Comparison of ENCODE assay signal across 18 cellular contexts in the genomic region with DNA sequence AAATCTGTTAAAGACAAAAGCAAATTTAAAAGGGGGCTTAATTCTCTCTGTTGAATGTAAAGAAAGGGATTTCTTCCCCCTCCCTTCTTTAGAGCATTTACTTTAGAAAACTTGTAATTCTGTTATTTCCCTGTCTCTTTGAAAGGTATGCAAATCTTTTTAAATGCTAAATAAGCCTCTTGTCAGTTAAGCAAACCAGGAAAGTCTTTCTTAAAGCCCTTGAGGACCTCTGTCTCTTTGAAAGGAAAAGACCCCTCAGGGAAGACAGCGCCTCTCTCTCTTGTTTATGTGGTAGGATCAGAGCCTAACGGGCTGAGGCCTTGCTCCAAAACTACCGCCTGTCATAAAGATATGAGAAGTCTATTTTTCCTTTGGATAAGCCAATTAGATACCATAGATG.
"Had no signal": no experiment of that assay in that cellular context is flagged by ENCODE, and none has a peak within 500 bp of the region (broad histone marks: within the 10 kb centered on the region; RNA-seq: fewer than 3 reads in every experiment).

No MANE protein-coding gene starts in this region.

- H3K27ac ChIP-seq: ovary, right lobe of liver, upper lobe of left lung had no signal

- H3K36me3 ChIP-seq: ovary, right lobe of liver, upper lobe of left lung had no signal

- H3K27ac Mint-ChIP-seq: activated CD4-positive, alpha-beta T cell treated with anti-CD3 and anti-CD28 coated beads, Interleukin-2, amount 10 ng/mL, durations not matched to agents 7 days and 5 days; activated T-helper 1 cell treated with anti-CD3 and anti-CD28 coated beads, Interleukin-12 subunit alpha, Interleukin-12 subunit beta, Interleukin-2, Interleukin-4 antibody, amounts not matched to agents 30 ng/mL and 10 ng/mL and 1 ng/mL, durations not matched to agents 14 hours and 24 hours and 36 hours; nephron; stimulated activated naive CD8-positive, alpha-beta T cell treated with anti-CD3 and anti-CD28 coated beads, Interleukin-15, amount 100 ng/mL, for 72 hours; T-helper 2 cell treated with Interferon-gamma antibody and Interleukin-4, amounts not matched to agents 5 μg/mL and 100 μg/mL, for 36 hours had no signal

- DNase-seq: activated CD4-positive, alpha-beta T cell treated with anti-CD3 and anti-CD28 coated beads, Interleukin-2, amount 10 ng/mL, durations not matched to agents 7 days and 5 days; activated CD8-positive, alpha-beta memory T cell treated with anti-CD3 and anti-CD28 coated beads for 24 hours; activated naive CD4-positive, alpha-beta T cell; aorta; cortex of kidney; effector CD8-positive, alpha-beta T cell; foreskin fibroblast; glutamatergic neuron; kidney glomerular epithelial cell; left ventricle myocardium superior; mesenchymal stem cell; ovary; right lobe of liver; stimulated activated naive CD8-positive, alpha-beta T cell treated with anti-CD3 and anti-CD28 coated beads, Interleukin-15, amount 100 ng/mL, for 72 hours; upper lobe of left lung had no signal

- H3K4me3 ChIP-seq: ovary, right lobe of liver, upper lobe of left lung had no signal

- H3K27me3 ChIP-seq: ovary, right lobe of liver, upper lobe of left lung had no signal

- H3K4me1 Mint-ChIP-seq: activated CD4-positive, alpha-beta T cell treated with anti-CD3 and anti-CD28 coated beads, Interleukin-2, amount 10 ng/mL, durations not matched to agents 7 days and 5 days; nephron; stimulated activated naive CD8-positive, alpha-beta T cell treated with anti-CD3 and anti-CD28 coated beads, Interleukin-15, amount 100 ng/mL, for 72 hours had no signal

- H3K9me3 ChIP-seq: ovary, right lobe of liver, upper lobe of left lung had no signal

- H3K27me3 Mint-ChIP-seq: activated CD4-positive, alpha-beta T cell treated with anti-CD3 and anti-CD28 coated beads, Interleukin-2, amount 10 ng/mL, durations not matched to agents 7 days and 5 days; stimulated activated naive CD8-positive, alpha-beta T cell treated with anti-CD3 and anti-CD28 coated beads, Interleukin-15, amount 100 ng/mL, for 72 hours had no signal

- H3K4me1 ChIP-seq: right lobe of liver, upper lobe of left lung had no signal

- H3K4me3 Mint-ChIP-seq: activated CD4-positive, alpha-beta T cell treated with anti-CD3 and anti-CD28 coated beads, Interleukin-2, amount 10 ng/mL, durations not matched to agents 7 days and 5 days; activated T-helper 1 cell treated with anti-CD3 and anti-CD28 coated beads, Interleukin-12 subunit alpha, Interleukin-12 subunit beta, Interleukin-2, Interleukin-4 antibody, amounts not matched to agents 30 ng/mL and 10 ng/mL and 1 ng/mL, durations not matched to agents 14 hours and 24 hours and 36 hours; nephron; stimulated activated naive CD8-positive, alpha-beta T cell treated with anti-CD3 and anti-CD28 coated beads, Interleukin-15, amount 100 ng/mL, for 72 hours; T-helper 2 cell treated with Interferon-gamma antibody and Interleukin-4, amounts not matched to agents 5 μg/mL and 100 μg/mL, for 36 hours had no signal

- ATAC-seq: left ventricle myocardium superior; right lobe of liver; stimulated activated naive CD8-positive, alpha-beta T cell treated with anti-CD3 and anti-CD28 coated beads, Interleukin-15, amount 100 ng/mL, for 72 hours had no signal
